8 cellular contexts compared by ENCODE assay signal in the genomic region with DNA sequence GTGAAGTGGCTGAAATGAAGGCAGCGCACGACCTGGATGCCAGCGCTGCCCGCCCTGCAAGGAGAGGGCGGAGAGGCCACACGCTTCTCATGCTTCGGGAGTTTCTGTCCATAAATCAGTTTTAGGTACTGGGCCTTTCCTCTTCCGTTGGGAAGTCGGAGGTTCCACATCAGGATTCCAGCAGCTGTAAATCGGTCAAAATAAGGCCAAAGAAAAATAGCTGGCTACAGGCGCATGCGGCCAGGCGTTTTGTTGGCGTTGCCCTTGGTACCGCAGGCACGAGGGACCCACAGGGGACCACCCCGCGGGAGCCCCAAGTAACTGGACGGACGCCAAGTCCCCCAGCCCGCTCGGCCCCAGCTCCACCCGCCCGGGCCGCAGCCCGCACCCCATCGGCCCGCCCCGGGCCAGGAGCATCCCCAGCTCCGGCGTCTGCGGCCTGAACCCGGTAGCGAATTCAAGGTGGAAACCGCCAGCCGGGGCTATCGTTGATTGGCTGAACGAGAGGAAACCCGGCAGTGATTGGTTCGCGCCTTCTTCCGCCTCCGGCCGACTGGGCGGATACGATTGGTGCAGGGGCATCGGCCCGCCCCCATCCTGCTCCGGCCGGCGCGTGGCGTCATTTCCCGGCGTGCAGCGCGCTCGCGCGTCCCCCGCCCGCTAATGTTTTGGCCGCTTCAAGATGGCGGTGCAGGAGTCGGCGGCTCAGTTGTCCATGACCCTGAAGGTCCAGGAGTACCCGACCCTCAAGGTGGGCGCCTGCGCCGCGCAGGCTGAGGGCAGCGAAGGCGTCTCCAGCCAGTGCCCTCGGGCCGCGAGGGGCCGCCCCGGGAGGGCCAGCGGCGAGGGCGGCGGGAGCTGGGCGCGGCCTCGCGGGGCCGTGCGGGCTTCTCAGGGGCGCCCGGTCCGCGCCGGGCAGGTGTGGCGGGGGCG. TPM values are rescaled to one million over a fixed set of nuclear protein-coding genes. Genes with fewer than 3 reads are reported as not detected.
DNase-seq lines count a peak whose midpoint lies in the region; ATAC-seq and TF ChIP-seq lines count a peak whose summit lies in the region.

A gene (plus strand): TSS at position 660 of the 933 bp plus-strand sequence. CDS start 23 bp downstream, at position 683.

- no peaks in the 10 kb centered on the region for H3K27me3 ChIP-seq in KMS-11 (ENCODE audit: insufficient read depth, low read depth)
- H3K27me3 ChIP-seq in Peyer's patch: no peaks in the 10 kb centered on the region
- H3K27me3 ChIP-seq in muscle layer of colon (ENCODE audit: control insufficient read depth in 1 of 2, insufficient read depth in 2 of 2, low read length in 2 of 2): no peaks in the 10 kb centered on the region

- peaks cover 39% of the 10 kb centered on the region; the same call in 1 of the 2 replicates for H3K79me2 ChIP-seq in KMS-11 (ENCODE audit: insufficient read depth, low read depth)

- H3K4me1 ChIP-seq in KMS-11 (ENCODE audit: low read depth, poor library complexity, severe bottlenecking): peaks cover 18% of the 10 kb centered on the region
- H3K4me1 ChIP-seq in Peyer's patch: peaks cover 0 to 38% (median 23%) of the 10 kb centered on the region in 4 donors
- peaks cover 31% of the 10 kb centered on the region for H3K4me1 ChIP-seq in muscle layer of colon (ENCODE audit: insufficient read depth, low read length)

- no peaks in the 10 kb centered on the region for H3K9me3 ChIP-seq in Peyer's patch
- H3K9me3 ChIP-seq in muscle layer of colon (ENCODE audit: low read length): no peaks in the 10 kb centered on the region

- peak; percentile 75 to 82 for TF ChIP-seq POLR2A in Peyer's patch (IDR thresholded peaks at IDR 0.05)

- peak within 1 kb of the TSS; percentile 80 for H3K4me2 ChIP-seq in KMS-11

- no peaks in the 10 kb centered on the region for H3K36me3 ChIP-seq in KMS-11 (ENCODE audit: insufficient read depth)
- H3K36me3 ChIP-seq in Peyer's patch: peaks cover 0 to 9% (median 0%) of the 10 kb centered on the region in 3 donors
- H3K36me3 ChIP-seq in muscle layer of colon (ENCODE audit: insufficient read depth, low read length): no peaks in the 10 kb centered on the region

- peak within 1 kb of the TSS; percentile 45 for H3K27ac ChIP-seq in KMS-11
- peak within 1 kb of the TSS; percentile 88 to 91 (median 90) for H3K27ac ChIP-seq in Peyer's patch
- peak within 1 kb of the TSS; percentile 82 for H3K27ac ChIP-seq in muscle layer of colon (ENCODE audit: low read depth, low read length)

- TF ChIP-seq CTCF in KMS-11 (conservative IDR thresholded peaks at IDR 0.05; ENCODE audit: low read depth, low read length) (no peak), Peyer's patch (IDR thresholded peaks at IDR 0.05) (no peak)

- no peaks in the 10 kb centered on the region for H4K20me1 ChIP-seq in KMS-11 (ENCODE audit: insufficient read depth)

- DNase-seq in DMS53 treated with DMSO at 0.1 percent for 48 hours (lab: John Stamatoyannopoulos, UW; ENCODE audit: unreplicated experiment) (peak; percentile 99), Peyer's patch (peak; percentile 94 to 99 (median 99))
- peak; percentile 97 to 99 for DNase-seq in activated T-cell treated with anti-CD3 and anti-CD28 coated beads, Interleukin-2, amount 50 U/mL, for 48 hours
- peak; percentile 94 for DNase-seq in stimulated activated CD8-positive, alpha-beta memory T cell treated with anti-CD3 and anti-CD28 coated beads, Interleukin-7, amount 100 ng/mL, for 24 hours (ENCODE audit: low read depth)

- peak within 1 kb of the TSS; percentile 53 for H3K4me3 ChIP-seq in KMS-11 (IDR thresholded peaks at IDR 0.05; ENCODE audit: insufficient read depth, low read depth, low read length)
- peak within 1 kb of the TSS; percentile 86 to 99 (median 93) for H3K4me3 ChIP-seq in Peyer's patch
- H3K4me3 ChIP-seq in muscle layer of colon (ENCODE audit: low read depth in 1 of 2, low read length in 2 of 2): peak within 1 kb of the TSS; percentile 78 to 90

- peak within 1 kb of the TSS; percentile 59 for H2AFZ ChIP-seq in KMS-11 (ENCODE audit: low read depth)

- H3K9ac ChIP-seq in KMS-11: peak within 1 kb of the TSS; percentile 66
- H3K9ac ChIP-seq in muscle layer of colon (ENCODE audit: low read length): peak within 1 kb of the TSS; percentile 82

- ATAC-seq in GM21737 (IDR thresholded peaks at IDR 0.05; ENCODE audit: unreplicated experiment) (peak; percentile 91), esophagus mucosa (peak; percentile 95)

RNA-seq across cellular contexts. Expression of the gene that starts here (rescaled TPM):
- total RNA-seq in Peyer's patch: 100 to 1,000 TPM; 112 to 200 (median 143) TPM
- total RNA-seq in esophagus mucosa: 59.4 TPM

Comparison
In these comparisons a context has a peak if more than half of its experiments do, and no peak if none do; other contexts are left out.
1. Peak in every context shown above with its lines: DNase-seq, ATAC-seq, H3K4me3 ChIP-seq and H3K27ac ChIP-seq.